Comparison of ENCODE assay signal across 17 cellular contexts in the genomic region with DNA sequence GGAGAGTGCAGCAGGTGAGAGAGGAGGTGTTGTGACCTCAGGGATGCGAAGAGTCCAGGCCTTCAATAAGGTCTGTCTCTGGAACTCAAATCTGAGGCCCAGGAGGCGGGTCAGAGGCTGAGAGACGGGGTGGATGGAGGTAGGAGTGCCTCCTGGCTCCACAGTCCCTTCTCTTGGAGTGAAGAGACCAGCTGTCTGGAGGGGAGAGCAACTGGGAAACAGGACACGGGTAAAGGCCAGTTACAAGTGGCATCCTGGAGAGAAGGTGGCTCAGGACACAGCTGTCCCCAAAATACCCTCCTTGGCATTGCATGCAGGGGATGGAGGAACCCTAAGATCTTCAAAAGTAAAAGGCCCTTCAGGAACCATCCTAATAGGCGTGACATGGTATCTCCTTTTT. TPM values are rescaled to one million over a fixed set of nuclear protein-coding genes. Genes with fewer than 3 reads are reported as not detected.
DNase-seq lines count a peak whose midpoint lies in the region; ATAC-seq and TF ChIP-seq lines count a peak whose summit lies in the region.
"Had no signal": no experiment of that assay in that cellular context is flagged by ENCODE, and none has a peak within 500 bp of the region (broad histone marks: within the 10 kb centered on the region; RNA-seq: fewer than 3 reads in every experiment).

No MANE protein-coding gene starts in this region.

- H3K4me1 Mint-ChIP-seq in activated CD4-positive, alpha-beta T cell treated with anti-CD3 and anti-CD28 coated beads for 36 hours, result no peaks in the 10 kb centered on the region
- H3K4me1 Mint-ChIP-seq: GM23338 had no signal

- POLR2A ChIA-PET in HEK293 (lab: Yijun Ruan, JAX) (no interaction called here), PC-3 (lab: Charles Lee; ENCODE audit: unreplicated experiment) (no interaction called here)
- POLR2A ChIA-PET in activated CD4-positive, alpha-beta T cell treated with anti-CD3 and anti-CD28 coated beads for 36 hours (lab: Charles Lee), result no interaction called here

- no TSS peak for BruUV-seq in PC-3 (replicated peaks; lab: Mats Ljungman, UMichigan)

- no peaks in the 10 kb centered on the region for H3K79me2 ChIP-seq in PC-3 (ENCODE audit: low read length)

- ATAC-seq in gastrocnemius medialis (peak; percentile 50 to 73), PC-3 (no peak), GM18498 (IDR thresholded peaks at IDR 0.05; ENCODE audit: unreplicated experiment) (no peak)
- ATAC-seq in activated CD4-positive, alpha-beta T cell treated with anti-CD3 and anti-CD28 coated beads for 36 hours, result no peak
- ATAC-seq: CD8-positive, alpha-beta T cell; GM23338 had no signal

- no peak overlapping the region for H3K27ac Mint-ChIP-seq in activated CD4-positive, alpha-beta T cell treated with anti-CD3 and anti-CD28 coated beads for 36 hours
- H3K27ac Mint-ChIP-seq: B cell; CD8-positive, alpha-beta T cell; GM23338 had no signal

- no peaks in the 10 kb centered on the region for H3K36me3 ChIP-seq in HEK293 (ENCODE audit: control insufficient read depth in 2 of 2, insufficient read depth in 1 of 2, low read length in 2 of 2)
- no peaks in the 10 kb centered on the region for H3K36me3 ChIP-seq in gastrocnemius medialis
- no peaks in the 10 kb centered on the region for H3K36me3 ChIP-seq in PC-3 (ENCODE audit: low read depth, low read length)
- H3K36me3 ChIP-seq: HAP-1 had no signal

- TF ChIP-seq POLR2A in gastrocnemius medialis (IDR thresholded peaks at IDR 0.05), result no peak

- H3K27me3 ChIP-seq in gastrocnemius medialis (no peaks in the 10 kb centered on the region), PC-3 (ENCODE audit: low read length) (no peaks in the 10 kb centered on the region)
- H3K27me3 ChIP-seq: BLaER1 had no signal

- no peak overlapping the region for H3K4me3 Mint-ChIP-seq in activated CD4-positive, alpha-beta T cell treated with anti-CD3 and anti-CD28 coated beads for 36 hours
- H3K4me3 Mint-ChIP-seq: B cell; CD4-positive, CD25-positive, alpha-beta regulatory T cell; CD8-positive, alpha-beta T cell; GM23338 had no signal

- no peaks in the 10 kb centered on the region for H3F3A ChIP-seq in PC-3 (ENCODE audit: low read length, unreplicated experiment)

- H3K27ac ChIP-seq in HEK293 (ENCODE audit: extremely low read depth, low read depth, low read length) (no peak overlapping the region), gastrocnemius medialis (peak overlapping the region in 3 of 4 donors; percentile 39 to 96 (median 67)), PC-3 (ENCODE audit: low read length) (no peak overlapping the region)
- H3K27ac ChIP-seq: BLaER1, C4-2B had no signal

- H3K9me3 ChIP-seq in HEK293 (ENCODE audit: control insufficient read depth, insufficient read depth, low read depth, low read length), result no peaks in the 10 kb centered on the region
- no peaks in the 10 kb centered on the region for H3K9me3 ChIP-seq in gastrocnemius medialis
- H3K9me3 ChIP-seq in PC-3 (ENCODE audit: low read length), result no peaks in the 10 kb centered on the region
- H3K9me3 ChIP-seq: BLaER1, Caco-2, HAP-1 had no signal

- H3K9me3 Mint-ChIP-seq in activated CD4-positive, alpha-beta T cell treated with anti-CD3 and anti-CD28 coated beads for 36 hours (ENCODE audit: low read depth), result no peaks in the 10 kb centered on the region
- H3K9me3 Mint-ChIP-seq: CD4-positive, CD25-positive, alpha-beta regulatory T cell; CD8-positive, alpha-beta T cell; GM23338 had no signal

- no peak for TF ChIP-seq CTCF in HEK293 (tag by site-specific recombination; IDR thresholded peaks at IDR 0.05)
- TF ChIP-seq CTCF in gastrocnemius medialis (IDR thresholded peaks at IDR 0.05 in 4 of 5, conservative IDR thresholded peaks at IDR 0.05 in 1 of 5), result no peak
- no peak for TF ChIP-seq CTCF in PC-3 (conservative IDR thresholded peaks at IDR 0.05; ENCODE audit: low read depth, low read length)

- CTCF ChIA-PET in HEK293 (lab: Yijun Ruan, JAX), result interaction anchor here (0.5 to 2.5 kb wide), 2 partner anchors 15 to 261 kb away, joined by 3 to 7 read pairs; no protein-coding TSS in a partner anchor
- CTCF ChIA-PET in activated CD4-positive, alpha-beta T cell treated with anti-CD3 and anti-CD28 coated beads for 36 hours (lab: Charles Lee), result interaction anchor here (1.0 kb wide), 1 partner anchor 16 kb away, joined by 4 read pairs; no protein-coding TSS in a partner anchor
- CTCF ChIA-PET in PC-3 (lab: Charles Lee), result no interaction called here

- DNase-seq in myocyte (ENCODE audit: low read depth), result peak; percentile 30
- DNase-seq in gastrocnemius medialis, result peak in 1 of 2 donors; percentile 51
- no peak for DNase-seq in activated CD4-positive, alpha-beta T cell treated with anti-CD3 and anti-CD28 coated beads for 36 hours
- no peak for DNase-seq in PC-3
- DNase-seq in NCI-H2029 treated with DMSO at 0.1 percent for 48 hours (lab: John Stamatoyannopoulos, UW), result no peak
- DNase-seq: Caco-2; CD4-positive, CD25-positive, alpha-beta regulatory T cell; CD8-positive, alpha-beta T cell; DMS153; DND-41 had no signal

- H2AFZ ChIP-seq in PC-3 (ENCODE audit: low read length), result no peak overlapping the region
- H2AFZ ChIP-seq: GM23338 had no signal

- H3K4me3 ChIP-seq in HEK293 (ENCODE audit: low read depth, low read length), result no peak overlapping the region
- no peak overlapping the region for H3K4me3 ChIP-seq in gastrocnemius medialis
- H3K4me3 ChIP-seq in PC-3 (ENCODE audit: low read length), result no peak overlapping the region
- H3K4me3 ChIP-seq: BLaER1, GM23338, HAP-1 had no signal

- H3K4me1 ChIP-seq in HEK293 (ENCODE audit: control insufficient read depth, insufficient read depth, low read length) (no peaks in the 10 kb centered on the region), gastrocnemius medialis (peaks cover 12 to 20% of the 10 kb centered on the region in 2 donors), PC-3 (ENCODE audit: insufficient read depth, low read length) (no peaks in the 10 kb centered on the region)
- H3K4me1 ChIP-seq: Caco-2, HAP-1 had no signal

- no peaks in the 10 kb centered on the region for H3K36me3 Mint-ChIP-seq in activated CD4-positive, alpha-beta T cell treated with anti-CD3 and anti-CD28 coated beads for 36 hours (ENCODE audit: low read depth)
- H3K36me3 Mint-ChIP-seq: CD4-positive, CD25-positive, alpha-beta regulatory T cell; CD8-positive, alpha-beta T cell had no signal

- in situ Hi-C loops in gastrocnemius medialis (cut with MboI; ENCODE audit: low sequenced_read_pairs in 4 of 4), result no loop called here

- no peaks in the 10 kb centered on the region for H3K9me2 ChIP-seq in PC-3 (replicated peaks; ENCODE audit: low read length)

- no peak overlapping the region for H3K4me2 ChIP-seq in PC-3 (ENCODE audit: low read length)
- H3K4me2 ChIP-seq: BLaER1, GM23338 had no signal

- peaks cover 3% of the 10 kb centered on the region for H3K27me3 Mint-ChIP-seq in activated CD4-positive, alpha-beta T cell treated with anti-CD3 and anti-CD28 coated beads for 36 hours
- H3K27me3 Mint-ChIP-seq: B cell had no signal

- no peak overlapping the region for H3K9ac ChIP-seq in PC-3 (ENCODE audit: low read length)
- H3K9ac ChIP-seq: BLaER1 had no signal

- intact Hi-C loops in gastrocnemius medialis (cut with DNase I; ENCODE audit: low total_unique reads), result no loop called here
- intact Hi-C loops in activated CD4-positive, alpha-beta T cell treated with anti-CD3 and anti-CD28 coated beads for 36 hours (cut with DNase I, micrococcal nuclease), result no loop called here
- intact Hi-C loops in PC-3 (cut with micrococcal nuclease), result no loop called here

- no peaks in the 10 kb centered on the region for H4K20me1 ChIP-seq in PC-3 (ENCODE audit: low read length)

TF ChIP-seq in HEK293, 187 proteins besides CTCF, POLR2A, EP300 and RAD21:
- TF ChIP-seq, protein P1, sequence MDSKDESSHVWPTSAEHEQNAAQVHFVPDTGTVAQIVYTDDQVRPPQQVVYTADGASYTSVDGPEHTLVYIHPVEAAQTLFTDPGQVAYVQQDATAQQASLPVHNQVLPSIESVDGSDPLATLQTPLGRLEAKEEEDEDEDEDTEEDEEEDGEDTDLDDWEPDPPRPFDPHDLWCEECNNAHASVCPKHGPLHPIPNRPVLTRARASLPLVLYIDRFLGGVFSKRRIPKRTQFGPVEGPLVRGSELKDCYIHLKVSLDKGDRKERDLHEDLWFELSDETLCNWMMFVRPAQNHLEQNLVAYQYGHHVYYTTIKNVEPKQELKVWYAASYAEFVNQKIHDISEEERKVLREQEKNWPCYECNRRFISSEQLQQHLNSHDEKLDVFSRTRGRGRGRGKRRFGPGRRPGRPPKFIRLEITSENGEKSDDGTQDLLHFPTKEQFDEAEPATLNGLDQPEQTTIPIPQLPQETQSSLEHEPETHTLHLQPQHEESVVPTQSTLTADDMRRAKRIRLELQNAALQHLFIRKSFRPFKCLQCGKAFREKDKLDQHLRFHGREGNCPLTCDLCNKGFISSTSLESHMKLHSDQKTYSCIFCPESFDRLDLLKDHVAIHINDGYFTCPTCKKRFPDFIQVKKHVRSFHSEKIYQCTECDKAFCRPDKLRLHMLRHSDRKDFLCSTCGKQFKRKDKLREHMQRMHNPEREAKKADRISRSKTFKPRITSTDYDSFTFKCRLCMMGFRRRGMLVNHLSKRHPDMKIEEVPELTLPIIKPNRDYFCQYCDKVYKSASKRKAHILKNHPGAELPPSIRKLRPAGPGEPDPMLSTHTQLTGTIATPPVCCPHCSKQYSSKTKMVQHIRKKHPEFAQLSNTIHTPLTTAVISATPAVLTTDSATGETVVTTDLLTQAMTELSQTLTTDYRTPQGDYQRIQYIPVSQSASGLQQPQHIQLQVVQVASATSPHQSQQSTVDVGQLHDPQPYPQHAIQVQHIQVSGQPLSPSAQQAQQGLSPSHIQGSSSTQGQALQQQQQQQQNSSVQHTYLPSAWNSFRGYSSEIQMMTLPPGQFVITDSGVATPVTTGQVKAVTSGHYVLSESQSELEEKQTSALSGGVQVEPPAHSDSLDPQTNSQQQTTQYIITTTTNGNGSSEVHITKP (tag by site-specific recombination; IDR thresholded peaks at IDR 0.05), result peak; percentile 72
- no peak for TF ChIP-seq ZNF747 (tag by site-specific recombination; IDR thresholded peaks at IDR 0.05)
TF ChIP-seq in HEK293: peak in this region for 1.

RNA-seq across cellular contexts. Expression of a gene that starts 19.2 kb away (rescaled TPM):
- total RNA-seq in myocyte (1.1 and 1.2 TPM in 2 replicates), gastrocnemius medialis (10 to 100 TPM in 1 of 4 donors, 1 to 10 TPM in 3; 6.4 to 10.1 (median 8.4) TPM), PC-3 (2014; rRNA removed) (2.8 and 3.1 TPM in 2 replicates)
- polyA plus RNA-seq in myocyte (2012), result 4.7 TPM
- total RNA-seq in activated CD4-positive, alpha-beta T cell treated with anti-CD3 and anti-CD28 coated beads for 36 hours, result 1 to 10 TPM; 3.9 to 4.3 TPM

RNA-seq across cellular contexts. Expression of a gene that starts 36.2 kb away (rescaled TPM):
- 200 and 201 TPM in 2 replicates for total RNA-seq in myocyte
- 230 TPM for polyA plus RNA-seq in myocyte (2012)
- total RNA-seq in gastrocnemius medialis, result 100 to 1,000 TPM; 133 to 189 (median 163) TPM
- total RNA-seq in activated CD4-positive, alpha-beta T cell treated with anti-CD3 and anti-CD28 coated beads for 36 hours, result 100 to 1,000 TPM; 178 to 190 TPM
- 560 and 709 TPM in 2 replicates for total RNA-seq in PC-3 (2014; rRNA removed)

RNA-seq across cellular contexts. Expression of a gene that starts 59.2 kb away (rescaled TPM):
- total RNA-seq in myocyte (61.6 and 67.2 TPM in 2 replicates), gastrocnemius medialis (10 to 100 TPM; 32.6 to 58.5 (median 50.9) TPM), PC-3 (2014; rRNA removed) (177 and 201 TPM in 2 replicates)
- 93.1 TPM for polyA plus RNA-seq in myocyte (2012)
- total RNA-seq in activated CD4-positive, alpha-beta T cell treated with anti-CD3 and anti-CD28 coated beads for 36 hours, result 100 to 1,000 TPM; 151 to 197 TPM

Comparison
In these comparisons a context has a peak if more than half of its experiments do, and no peak if none do; other contexts are left out.
1. H3K27ac ChIP-seq: peak in gastrocnemius medialis (3 of 4); none in HEK293 (single experiment) and PC-3 (single experiment).
2. ATAC-seq: peak in gastrocnemius medialis (2 of 2); none in activated CD4-positive, alpha-beta T cell treated with anti-CD3 and anti-CD28 coated beads for 36 hours (single experiment), PC-3 (single experiment) and GM18498 (single experiment).